ENCODE assay signal across 20 cellular contexts in genomic region chr12:2679816-2680675, GRCh38.
"Had no signal": no experiment of that assay in that cellular context is flagged by ENCODE, and none has a peak within 500 bp of the region (broad histone marks: within the 10 kb centered on the region; RNA-seq: fewer than 3 reads in every experiment).

No MANE protein-coding gene starts in this region.

- H3K27ac ChIP-seq: colonic mucosa, foreskin keratinocyte, lower lobe of right lung, parathyroid adenoma, transverse colon had no signal

- H3K9ac ChIP-seq: parathyroid adenoma had no signal

- H3K4me1 ChIP-seq: colonic mucosa, foreskin keratinocyte, lower lobe of right lung, parathyroid adenoma had no signal

- H3K36me3 ChIP-seq: colonic mucosa, transverse colon had no signal

- H3K27me3 Mint-ChIP-seq: activated CD8-positive, alpha-beta memory T cell treated with anti-CD3 and anti-CD28 coated beads, Interleukin-2, amount 10 ng/mL, durations not matched to agents 7 days and 5 days; activated naive CD8-positive, alpha-beta T cell treated with anti-CD3 and anti-CD28 coated beads for 36 hours; brain had no signal

- H3K27me3 ChIP-seq: colonic mucosa, foreskin keratinocyte, transverse colon had no signal

- ATAC-seq: activated CD8-positive, alpha-beta memory T cell treated with anti-CD3 and anti-CD28 coated beads, Interleukin-2, amount 10 ng/mL, durations not matched to agents 7 days and 5 days; activated T-cell treated with anti-CD3 and anti-CD28 coated beads, Interleukin-2, amount 50 U/mL, for 4 hours; foreskin keratinocyte; lower lobe of right lung had no signal

- H3K9me3 Mint-ChIP-seq: activated naive CD8-positive, alpha-beta T cell treated with anti-CD3 and anti-CD28 coated beads for 36 hours; activated T-cell treated with anti-CD3 and anti-CD28 coated beads, Interleukin-2, amount 50 U/mL, for 4 hours; brain; mesothelial cell of epicardium had no signal

- H2AFZ ChIP-seq: parathyroid adenoma had no signal

- DNase-seq: activated CD4-positive, alpha-beta T cell treated with anti-CD3 and anti-CD28 coated beads, Interleukin-2, amount 50 U/mL, for 48 hours; activated CD4-positive, CD25-positive, alpha-beta regulatory T cell treated with anti-CD3 and anti-CD28 coated beads, Interleukin-2, amount 50 U/mL, for 72 hours; activated CD8-positive, alpha-beta memory T cell treated with anti-CD3 and anti-CD28 coated beads, Interleukin-2, amount 10 ng/mL, durations not matched to agents 7 days and 5 days; activated gamma-delta T cell treated with Interleukin-2 at 50 U/mL for 16 hours; activated naive CD8-positive, alpha-beta T cell treated with anti-CD3 and anti-CD28 coated beads for 36 hours; activated T-cell treated with anti-CD3 and anti-CD28 coated beads, Interleukin-2, amount 50 U/mL, for 4 hours; amygdala; central memory CD4-positive, alpha-beta T cell; colonic mucosa; effector CD8-positive, alpha-beta T cell; foreskin keratinocyte; glutamatergic neuron; lower lobe of right lung; stimulated activated CD4-positive, alpha-beta T cell treated with anti-CD3 and anti-CD28 coated beads, Interleukin-2, amount 100 ng/mL, for 48 hours; stimulated activated naive CD4-positive, alpha-beta T cell; T1000; transverse colon had no signal

- H3K4me3 Mint-ChIP-seq: activated CD8-positive, alpha-beta memory T cell treated with anti-CD3 and anti-CD28 coated beads, Interleukin-2, amount 10 ng/mL, durations not matched to agents 7 days and 5 days; activated naive CD8-positive, alpha-beta T cell treated with anti-CD3 and anti-CD28 coated beads for 36 hours; activated T-cell treated with anti-CD3 and anti-CD28 coated beads, Interleukin-2, amount 50 U/mL, for 4 hours; brain; mesothelial cell of epicardium had no signal

- H3K79me2 ChIP-seq: parathyroid adenoma had no signal

- H3K4me3 ChIP-seq: colonic mucosa, lower lobe of right lung, transverse colon had no signal

- H3K27ac Mint-ChIP-seq: activated CD8-positive, alpha-beta memory T cell treated with anti-CD3 and anti-CD28 coated beads, Interleukin-2, amount 10 ng/mL, durations not matched to agents 7 days and 5 days; activated naive CD8-positive, alpha-beta T cell treated with anti-CD3 and anti-CD28 coated beads for 36 hours; mesothelial cell of epicardium had no signal

- H3K9me3 ChIP-seq: colonic mucosa, lower lobe of right lung, transverse colon had no signal

- H3K36me3 Mint-ChIP-seq: activated naive CD8-positive, alpha-beta T cell treated with anti-CD3 and anti-CD28 coated beads for 36 hours had no signal

- H3K4me1 Mint-ChIP-seq: activated naive CD8-positive, alpha-beta T cell treated with anti-CD3 and anti-CD28 coated beads for 36 hours; mesothelial cell of epicardium had no signal
